8 cellular contexts compared by ENCODE assay signal in the genomic region with DNA sequence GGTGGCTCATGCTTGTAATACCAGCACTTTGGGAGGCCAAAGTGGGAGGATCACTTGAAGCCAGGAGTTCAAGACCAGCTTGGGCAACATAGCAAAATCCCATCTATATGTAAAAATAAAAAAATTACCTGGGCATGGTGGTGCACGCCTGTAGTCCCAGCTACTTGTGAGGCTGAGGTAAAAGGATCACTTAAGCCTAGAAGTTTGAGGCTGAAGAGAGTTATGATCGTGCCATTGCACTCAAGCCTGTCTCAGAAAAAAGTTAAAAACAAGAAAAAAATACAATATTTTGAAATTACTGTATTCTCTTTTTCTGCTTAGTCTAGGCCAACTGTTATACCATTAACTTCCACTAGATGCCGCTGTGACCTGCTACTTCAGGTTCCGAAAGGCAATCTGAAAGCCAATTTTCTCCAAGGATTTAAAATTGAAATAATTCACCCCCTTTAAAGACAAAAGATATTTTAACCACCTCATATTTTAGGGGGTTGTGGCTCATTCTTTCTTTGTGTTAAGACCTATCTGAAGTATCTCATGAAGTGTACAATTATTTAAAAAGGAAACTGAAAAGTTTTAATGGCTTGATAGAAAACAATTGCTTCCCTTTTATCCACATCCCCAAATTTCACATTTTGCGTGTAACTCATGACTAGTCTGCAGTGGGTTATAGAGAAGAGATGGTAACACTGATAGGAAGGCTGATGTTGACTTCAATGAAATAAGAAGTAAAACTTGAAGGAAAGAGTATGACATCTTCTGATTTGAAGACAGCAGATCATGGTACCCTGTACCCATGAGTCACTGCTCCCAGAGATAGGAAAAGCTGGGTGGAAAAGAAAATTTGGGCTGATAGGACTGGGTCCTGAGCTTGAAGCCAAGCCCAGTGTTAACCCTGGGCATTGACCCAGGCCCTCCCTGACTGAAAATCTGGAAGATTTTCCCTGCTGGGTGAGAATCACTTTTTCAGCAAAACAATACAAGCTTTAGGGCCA. TPM values are rescaled to one million over a fixed set of nuclear protein-coding genes. Genes with fewer than 3 reads are reported as not detected.
DNase-seq lines count a peak whose midpoint lies in the region; ATAC-seq and TF ChIP-seq lines count a peak whose summit lies in the region.

No MANE protein-coding gene starts in this region.

- H3K4me1 Mint-ChIP-seq in activated naive CD4-positive, alpha-beta T cell treated with anti-CD3 and anti-CD28 coated beads, Interleukin-2, amount 10 ng/mL, durations not matched to agents 7 days and 5 days: no peaks in the 10 kb centered on the region

- no peaks in the 10 kb centered on the region for H3K4me1 ChIP-seq in right cardiac atrium (ENCODE audit: control insufficient read depth, insufficient read depth, low read length)

- CTCF ChIA-PET in activated naive CD4-positive, alpha-beta T cell treated with anti-CD3 and anti-CD28 coated beads, Interleukin-2, amount 10 ng/mL, durations not matched to agents 7 days and 5 days (lab: Charles Lee): interaction anchor here (0.7 to 1.8 kb wide), 10 partner anchors 14 to 436 kb away, joined by 3 to 5 read pairs (median 4); no protein-coding TSS in a partner anchor

- TF ChIP-seq CTCF in GM12874 (IDR thresholded peaks at IDR 0.05; ENCODE audit: insufficient read depth, low read depth, low read length): peak; percentile 60

- H3K4me3 ChIP-seq in right cardiac atrium (ENCODE audit: low read length): no peak overlapping the region

- H3K4me3 Mint-ChIP-seq in activated naive CD4-positive, alpha-beta T cell treated with anti-CD3 and anti-CD28 coated beads, Interleukin-2, amount 10 ng/mL, durations not matched to agents 7 days and 5 days: no peak overlapping the region

- H3K36me3 Mint-ChIP-seq in activated naive CD4-positive, alpha-beta T cell treated with anti-CD3 and anti-CD28 coated beads, Interleukin-2, amount 10 ng/mL, durations not matched to agents 7 days and 5 days: no peaks in the 10 kb centered on the region

- H3K27me3 Mint-ChIP-seq in activated naive CD4-positive, alpha-beta T cell treated with anti-CD3 and anti-CD28 coated beads, Interleukin-2, amount 10 ng/mL, durations not matched to agents 7 days and 5 days: peaks cover 7% of the 10 kb centered on the region

- no peaks in the 10 kb centered on the region for H3K9me3 Mint-ChIP-seq in activated naive CD4-positive, alpha-beta T cell treated with anti-CD3 and anti-CD28 coated beads, Interleukin-2, amount 10 ng/mL, durations not matched to agents 7 days and 5 days

- H3K27ac ChIP-seq in right cardiac atrium (ENCODE audit: low read length): no peak overlapping the region

- WGBS in right cardiac atrium: 33% methylated on average over 5 of the region's 5 CpGs

- ATAC-seq in right cardiac atrium (peak; percentile 55 to 82), HG02938 (IDR thresholded peaks at IDR 0.05; ENCODE audit: unreplicated experiment) (no peak)

- no peaks in the 10 kb centered on the region for H3K9me3 ChIP-seq in right cardiac atrium (ENCODE audit: control insufficient read depth, low read length)

- H3K27me3 ChIP-seq in right cardiac atrium (ENCODE audit: control insufficient read depth, insufficient read depth): no peaks in the 10 kb centered on the region

- peak; percentile 39 for DNase-seq in AG20443 (ENCODE audit: low spot score)
- peak; percentile 44 for DNase-seq in NCI-H345 treated with DMSO at 0.1 percent for 48 hours (lab: John Stamatoyannopoulos, UW; ENCODE audit: unreplicated experiment)
- peak; percentile 54 for DNase-seq in activated naive CD4-positive, alpha-beta T cell treated with anti-CD3 and anti-CD28 coated beads, Interleukin-2, amount 10 ng/mL, durations not matched to agents 7 days and 5 days
- DNase-seq in right cardiac atrium: no peak
- peak; percentile 29 for DNase-seq in smooth muscle cell of the brain vasculature (ENCODE audit: low read depth, low spot score)
- no peak for DNase-seq in SW 1271 (lab: John Stamatoyannopoulos, UW)

- H3K27ac Mint-ChIP-seq in activated naive CD4-positive, alpha-beta T cell treated with anti-CD3 and anti-CD28 coated beads, Interleukin-2, amount 10 ng/mL, durations not matched to agents 7 days and 5 days: no peak overlapping the region

- intact Hi-C loops in right cardiac atrium (cut with DNase I): loop anchor here (2.0 to 10.0 kb wide), 3 partner anchors 420 to 423 kb away; no protein-coding TSS in a partner anchor

RNA-seq across cellular contexts. Expression of gene CLDN14, which starts 24.4 kb away (rescaled TPM):
- not detected for total RNA-seq in right cardiac atrium
- polyA plus RNA-seq in right cardiac atrium: not detected

Comparison
In these comparisons a context has a peak if more than half of its experiments do, and no peak if none do; other contexts are left out.
1. DNase-seq: peak in AG20443 (single experiment), NCI-H345 treated with DMSO at 0.1 percent for 48 hours (single experiment), activated naive CD4-positive, alpha-beta T cell treated with anti-CD3 and anti-CD28 coated beads, Interleukin-2, amount 10 ng/mL, durations not matched to agents 7 days and 5 days (single experiment) and smooth muscle cell of the brain vasculature (single experiment); none in right cardiac atrium (0 of 3) and SW 1271 (0 of 2).